Comparison of ENCODE assay signal across 8 cellular contexts in genomic region chr1:25239681-25240541, GRCh38. TPM values are rescaled to one million over a fixed set of nuclear protein-coding genes. Genes with fewer than 3 reads are reported as not detected.
DNase-seq lines count a peak whose midpoint lies in the region; ATAC-seq, FAIRE-seq and TF ChIP-seq lines count a peak whose summit lies in the region.

No MANE protein-coding gene starts in this region.

- DNase-seq in GM04504 (ENCODE audit: low read depth) (peak; percentile 79), HFF-Myc (ENCODE audit: extremely low read depth, low read depth) (peak; percentile 74), NAMALWA (ENCODE audit: low spot score) (peak; percentile 96), Right ventricle myocardium superior (peak; percentile 95), pancreas (peak; percentile 90 to 98 (median 93)), tibial artery (peak; percentile 93 to 97)

- H3K27ac ChIP-seq in pancreas (peak overlapping the region; percentile 79 to 91 (median 84)), tibial artery (peak overlapping the region; percentile 84 to 85)

- H3K4me1 Mint-ChIP-seq in activated naive CD8-positive, alpha-beta T cell (ENCODE audit: low read depth) = peaks cover 65% of the 10 kb centered on the region

- peaks cover 7% of the 10 kb centered on the region for H3K36me3 Mint-ChIP-seq in activated naive CD8-positive, alpha-beta T cell

- H3K4me3 ChIP-seq in HFF-Myc (replicated peaks; ENCODE audit: low read depth, low read length) (peak overlapping the region; percentile 35), pancreas (peak overlapping the region; percentile 29 to 44 (median 36)), tibial artery (peak overlapping the region; percentile 48 to 54)

- no peaks in the 10 kb centered on the region for H3K27me3 Mint-ChIP-seq in activated naive CD8-positive, alpha-beta T cell

- H3K4me1 ChIP-seq in pancreas (peaks cover 5 to 25% (median 5%) of the 10 kb centered on the region in 3 donors), tibial artery (peaks cover 0 to 64% (median 38%) of the 10 kb centered on the region in 4 donors)

- intact Hi-C loops in Right ventricle myocardium superior (cut with DNase I) = loop anchor here (10.0 kb wide), 1 partner anchor 575 kb away; the partner anchor contains the start of gene MTFR1L
- intact Hi-C loops in pancreas (cut with DNase I) = no loop called here
- intact Hi-C loops in tibial artery (cut with DNase I; ENCODE audit: low total_unique reads) = loop anchor here (5.0 to 10.0 kb wide), 2 partner anchors 97 to 565 kb away; partner anchors contain the start of genes SELENON and TMEM50A

- H3K36me3 ChIP-seq in pancreas (peaks cover 0 to 35% (median 14%) of the 10 kb centered on the region in 3 donors), tibial artery (peaks cover 37 to 44% (median 39%) of the 10 kb centered on the region in 3 donors)

- peak overlapping the region; percentile 90 for H3K4me3 Mint-ChIP-seq in activated naive CD8-positive, alpha-beta T cell

- H3K9me3 ChIP-seq in pancreas (no peaks in the 10 kb centered on the region), tibial artery (no peaks in the 10 kb centered on the region)

- FAIRE-seq in pancreas (lab: Jason Lieb, UNC) = no peak

- H3K27ac Mint-ChIP-seq in activated naive CD8-positive, alpha-beta T cell = peak overlapping the region; percentile 97

- WGBS in pancreas, 2 donors = 1 to 3% methylated on average over 41 of the region's 41 CpGs

- H3K9me3 Mint-ChIP-seq in activated naive CD8-positive, alpha-beta T cell (ENCODE audit: low read depth) = no peaks in the 10 kb centered on the region

- TF ChIP-seq CTCF in HFF-Myc (IDR thresholded peaks at IDR 0.05; ENCODE audit: low read depth, low read length, missing control alignments) (peak; percentile 62), pancreas (IDR thresholded peaks at IDR 0.05) (peak; percentile 13 to 44 (median 22)), tibial artery (IDR thresholded peaks at IDR 0.05) (peak; percentile 53 to 66)

- peak; percentile 89 for ATAC-seq in SK-N-SH treated with all-trans-retinoic acid at 6 μM for 48 hours
- peak; percentile 92 for ATAC-seq in Right ventricle myocardium superior (ENCODE audit: poor library complexity)
- ATAC-seq in pancreas = peak; percentile 90 to 95 (median 90)

- no peaks in the 10 kb centered on the region for H3K27me3 ChIP-seq in pancreas
- H3K27me3 ChIP-seq in tibial artery = no peaks in the 10 kb centered on the region

TF ChIP-seq in SK-N-SH treated with all-trans-retinoic acid at 6 μM for 48 hours, 23 proteins besides CTCF, POLR2A, EP300 and RAD21:
- TF ChIP-seq TSHZ2 (CRISPR knock-in tag; IDR thresholded peaks at IDR 0.05) = peak; percentile 22; the same call in 1 of the 2 replicates
- peak; percentile 57; the same call in 1 of the 2 replicates for TF ChIP-seq GLIS3 (CRISPR knock-in tag; IDR thresholded peaks at IDR 0.05)
- TF ChIP-seq TCF4 (CRISPR knock-in tag; IDR thresholded peaks at IDR 0.05; ENCODE audit: borderline replicate concordance) = 0 out of 2 replicates have a peak, but pooled peaks have one; percentile 15
- TF ChIP-seq RARB (CRISPR knock-in tag; IDR thresholded peaks at IDR 0.05) = no peak
- peak; percentile 22; the same call in 1 of the 2 replicates for TF ChIP-seq TOX (CRISPR knock-in tag; IDR thresholded peaks at IDR 0.05; ENCODE audit: borderline replicate concordance)
- no peak for TF ChIP-seq CSDC2 (CRISPR knock-in tag; IDR thresholded peaks at IDR 0.05)
- no peak for TF ChIP-seq CREB5 (CRISPR knock-in tag; IDR thresholded peaks at IDR 0.05; ENCODE audit: low read depth)

RNA-seq across cellular contexts. Expression of gene RSRP1, which starts 7.3 kb away (rescaled TPM):
- total RNA-seq in Right ventricle myocardium superior (35.5 TPM), pancreas (10 to 100 TPM; 20.3 to 87.9 (median 33.7) TPM)
- polyA plus RNA-seq in pancreas = 100 to 1,000 TPM; 102 to 126 TPM

RNA-seq across cellular contexts. Expression of gene SYF2, which starts 7.6 kb away (rescaled TPM):
- 31.1 TPM for total RNA-seq in Right ventricle myocardium superior
- 10 to 100 TPM; 19.0 to 24.9 (median 21.6) TPM for total RNA-seq in pancreas
- 10 to 100 TPM; 35.7 to 49.3 TPM for polyA plus RNA-seq in pancreas

RNA-seq across cellular contexts. Expression of gene RHD, which starts 32.4 kb away (rescaled TPM):
- total RNA-seq in Right ventricle myocardium superior (not detected), pancreas (not detected)
- not detected for polyA plus RNA-seq in pancreas

Comparison
In these comparisons a context has a peak if more than half of its experiments do, and no peak if none do; other contexts are left out.
1. Peak in every context shown above with its lines: DNase-seq, ATAC-seq, H3K4me3 ChIP-seq and H3K27ac ChIP-seq.
2. intact Hi-C loops: an anchor here in Right ventricle myocardium superior (10.0 kb wide) and tibial artery (5.0 to 10.0 kb wide); none called in pancreas.